Comparison of ENCODE assay signal across 9 cellular contexts in the genomic region with DNA sequence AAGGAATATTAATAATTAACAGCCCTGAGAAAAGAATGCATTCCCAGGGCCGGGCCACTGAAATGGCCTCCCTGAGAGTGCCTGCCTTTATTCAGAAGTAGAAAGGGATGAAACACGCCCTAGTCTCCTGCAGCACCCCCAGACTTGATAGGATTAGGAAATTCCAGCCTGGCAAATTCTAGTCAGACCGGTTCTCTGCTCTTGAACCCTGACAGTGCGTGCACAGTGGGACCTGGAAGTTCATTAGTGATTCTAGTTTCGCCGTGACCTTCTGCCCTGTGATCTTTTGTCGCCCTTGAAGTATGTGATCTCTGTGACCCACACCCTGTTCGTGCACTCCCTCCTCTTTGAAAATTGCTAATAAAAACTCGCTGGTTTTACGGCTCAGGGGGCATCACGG. TPM values are rescaled to one million over a fixed set of nuclear protein-coding genes. Genes with fewer than 3 reads are reported as not detected.
DNase-seq lines count a peak whose midpoint lies in the region; ATAC-seq, FAIRE-seq and TF ChIP-seq lines count a peak whose summit lies in the region.
"Had no signal": no experiment of that assay in that cellular context is flagged by ENCODE, and none has a peak within 500 bp of the region (broad histone marks: within the 10 kb centered on the region; RNA-seq: fewer than 3 reads in every experiment).

No MANE protein-coding gene starts in this region.

- peaks cover 15% of the 10 kb centered on the region for H3K36me3 Mint-ChIP-seq in activated T-helper 1 cell treated with anti-CD3 and anti-CD28 coated beads, Interleukin-12 subunit alpha, Interleukin-12 subunit beta, Interleukin-2, Interleukin-4 antibody, amounts not matched to agents 30 ng/mL and 10 ng/mL and 1 ng/mL, durations not matched to agents 14 hours and 24 hours and 36 hours (ENCODE audit: low read depth)
- H3K36me3 Mint-ChIP-seq in nephron (ENCODE audit: low read depth) = peaks cover 15% of the 10 kb centered on the region

- no peak for DNase-seq in GM19239 (ENCODE audit: insufficient read length, low spot score)
- no peak for DNase-seq in activated T-helper 1 cell treated with anti-CD3 and anti-CD28 coated beads, Interleukin-12 subunit alpha, Interleukin-12 subunit beta, Interleukin-2, Interleukin-4 antibody, amounts not matched to agents 30 ng/mL and 10 ng/mL and 1 ng/mL, durations not matched to agents 14 hours and 24 hours and 36 hours (ENCODE audit: low spot score)
- no peak for DNase-seq in left lobe of liver (ENCODE audit: low spot score)
- DNase-seq: activated naive CD4-positive, alpha-beta T cell treated with anti-CD3 and anti-CD28 coated beads for 36 hours; uterus had no signal

- H3K27me3 Mint-ChIP-seq in activated T-helper 1 cell treated with anti-CD3 and anti-CD28 coated beads, Interleukin-12 subunit alpha, Interleukin-12 subunit beta, Interleukin-2, Interleukin-4 antibody, amounts not matched to agents 30 ng/mL and 10 ng/mL and 1 ng/mL, durations not matched to agents 14 hours and 24 hours and 36 hours (ENCODE audit: insufficient read depth) = peaks cover 20% of the 10 kb centered on the region
- peaks cover 50% of the 10 kb centered on the region for H3K27me3 Mint-ChIP-seq in nephron (ENCODE audit: low read depth)

- ATAC-seq in HG03442 (IDR thresholded peaks at IDR 0.05; ENCODE audit: unreplicated experiment) = no peak
- no peak for ATAC-seq in GM21526 (IDR thresholded peaks at IDR 0.05; ENCODE audit: low FRiP score, unreplicated experiment)
- no peak for ATAC-seq in left lobe of liver

- H3K4me1 Mint-ChIP-seq in activated T-helper 1 cell treated with anti-CD3 and anti-CD28 coated beads, Interleukin-12 subunit alpha, Interleukin-12 subunit beta, Interleukin-2, Interleukin-4 antibody, amounts not matched to agents 30 ng/mL and 10 ng/mL and 1 ng/mL, durations not matched to agents 14 hours and 24 hours and 36 hours (ENCODE audit: low read depth) = peaks cover 47% of the 10 kb centered on the region
- H3K4me1 Mint-ChIP-seq in nephron = peaks cover 32% of the 10 kb centered on the region

- TF ChIP-seq CTCF in nephron (IDR thresholded peaks at IDR 0.05; ENCODE audit: unreplicated experiment in 3 of 3) = no peak

- peaks cover under 1% of the 10 kb centered on the region for H3K9me3 Mint-ChIP-seq in activated T-helper 1 cell treated with anti-CD3 and anti-CD28 coated beads, Interleukin-12 subunit alpha, Interleukin-12 subunit beta, Interleukin-2, Interleukin-4 antibody, amounts not matched to agents 30 ng/mL and 10 ng/mL and 1 ng/mL, durations not matched to agents 14 hours and 24 hours and 36 hours
- no peaks in the 10 kb centered on the region for H3K9me3 Mint-ChIP-seq in nephron
- H3K9me3 Mint-ChIP-seq: activated naive CD4-positive, alpha-beta T cell treated with anti-CD3 and anti-CD28 coated beads for 36 hours had no signal

- H3K4me3 Mint-ChIP-seq in activated T-helper 1 cell treated with anti-CD3 and anti-CD28 coated beads, Interleukin-12 subunit alpha, Interleukin-12 subunit beta, Interleukin-2, Interleukin-4 antibody, amounts not matched to agents 30 ng/mL and 10 ng/mL and 1 ng/mL, durations not matched to agents 14 hours and 24 hours and 36 hours = peak overlapping the region; percentile 6
- H3K4me3 Mint-ChIP-seq in nephron = peak overlapping the region; percentile 63 to 68 (median 64)

- H3K27ac Mint-ChIP-seq in activated T-helper 1 cell treated with anti-CD3 and anti-CD28 coated beads, Interleukin-12 subunit alpha, Interleukin-12 subunit beta, Interleukin-2, Interleukin-4 antibody, amounts not matched to agents 30 ng/mL and 10 ng/mL and 1 ng/mL, durations not matched to agents 14 hours and 24 hours and 36 hours = no peak overlapping the region
- H3K27ac Mint-ChIP-seq in nephron = peak overlapping the region; percentile 84 to 95 (median 88)
- H3K27ac Mint-ChIP-seq: activated naive CD4-positive, alpha-beta T cell treated with anti-CD3 and anti-CD28 coated beads for 36 hours had no signal

- intact Hi-C loops in activated T-helper 1 cell treated with anti-CD3 and anti-CD28 coated beads, Interleukin-12 subunit alpha, Interleukin-12 subunit beta, Interleukin-2, Interleukin-4 antibody, amounts not matched to agents 30 ng/mL and 10 ng/mL and 1 ng/mL, durations not matched to agents 14 hours and 24 hours and 36 hours (cut with micrococcal nuclease) = loop anchor here (10.0 kb wide), 1 partner anchor 227 kb away; the partner anchor contains the start of gene POLD4

- peak; percentile 8 for FAIRE-seq in GM19239 (lab: Jason Lieb, UNC)

RNA-seq across cellular contexts. Expression of gene GSTP1, which starts 2.1 kb away (rescaled TPM):
- total RNA-seq in activated T-helper 1 cell treated with anti-CD3 and anti-CD28 coated beads, Interleukin-12 subunit alpha, Interleukin-12 subunit beta, Interleukin-2, Interleukin-4 antibody, amounts not matched to agents 30 ng/mL and 10 ng/mL and 1 ng/mL, durations not matched to agents 14 hours and 24 hours and 36 hours = 278 and 289 TPM in 2 replicates
- 30.9 TPM for total RNA-seq in left lobe of liver

RNA-seq across cellular contexts. Expression of gene NDUFV1, which starts 25.3 kb away (rescaled TPM):
- total RNA-seq in activated T-helper 1 cell treated with anti-CD3 and anti-CD28 coated beads, Interleukin-12 subunit alpha, Interleukin-12 subunit beta, Interleukin-2, Interleukin-4 antibody, amounts not matched to agents 30 ng/mL and 10 ng/mL and 1 ng/mL, durations not matched to agents 14 hours and 24 hours and 36 hours = 289 and 303 TPM in 2 replicates
- 192 TPM for total RNA-seq in left lobe of liver

RNA-seq across cellular contexts. Expression of gene NUDT8, which starts 48.3 kb away (rescaled TPM):
- 18.5 and 19.9 TPM in 2 replicates for total RNA-seq in activated T-helper 1 cell treated with anti-CD3 and anti-CD28 coated beads, Interleukin-12 subunit alpha, Interleukin-12 subunit beta, Interleukin-2, Interleukin-4 antibody, amounts not matched to agents 30 ng/mL and 10 ng/mL and 1 ng/mL, durations not matched to agents 14 hours and 24 hours and 36 hours
- 41.6 TPM for total RNA-seq in left lobe of liver

RNA-seq across cellular contexts. Expression of gene TBX10, which starts 58.1 kb away (rescaled TPM):
- total RNA-seq in activated T-helper 1 cell treated with anti-CD3 and anti-CD28 coated beads, Interleukin-12 subunit alpha, Interleukin-12 subunit beta, Interleukin-2, Interleukin-4 antibody, amounts not matched to agents 30 ng/mL and 10 ng/mL and 1 ng/mL, durations not matched to agents 14 hours and 24 hours and 36 hours = not detected in 2 replicates
- 0.15 TPM for total RNA-seq in left lobe of liver
- total RNA-seq: activated naive CD4-positive, alpha-beta T cell treated with anti-CD3 and anti-CD28 coated beads for 36 hours; omental fat pad; uterus had no signal

RNA-seq across cellular contexts. Expression of gene CABP2, which starts 58.2 kb away (rescaled TPM):
- not detected in 2 replicates for total RNA-seq in activated T-helper 1 cell treated with anti-CD3 and anti-CD28 coated beads, Interleukin-12 subunit alpha, Interleukin-12 subunit beta, Interleukin-2, Interleukin-4 antibody, amounts not matched to agents 30 ng/mL and 10 ng/mL and 1 ng/mL, durations not matched to agents 14 hours and 24 hours and 36 hours
- not detected for total RNA-seq in left lobe of liver
- total RNA-seq: activated naive CD4-positive, alpha-beta T cell treated with anti-CD3 and anti-CD28 coated beads for 36 hours; omental fat pad; uterus had no signal
